In the genomic region with DNA sequence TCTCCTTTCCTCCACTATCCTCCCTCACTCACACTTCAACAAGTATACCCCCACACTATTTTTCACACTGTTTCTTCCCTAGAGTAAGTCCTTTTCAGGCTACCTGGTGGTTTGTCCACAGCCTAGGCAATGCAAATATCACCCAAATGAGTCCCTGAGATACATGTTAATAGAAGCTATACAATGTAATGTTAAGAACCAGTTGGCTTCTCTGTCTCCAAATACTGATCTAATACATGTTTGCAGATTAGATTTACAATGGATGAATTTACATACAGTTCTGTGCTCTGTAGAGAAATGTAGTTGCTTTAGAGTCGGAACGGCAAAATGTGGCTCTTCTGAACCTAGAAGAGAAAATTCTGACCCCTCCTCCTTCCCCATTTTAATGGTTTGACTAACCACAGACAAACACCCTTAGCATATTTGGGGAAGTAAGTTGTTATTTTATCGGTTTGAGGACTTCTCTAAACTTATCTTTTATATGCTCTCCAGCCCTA, we compare ENCODE assay signal across 9 cellular contexts.
DNase-seq lines count a peak whose midpoint lies in the region; ATAC-seq, FAIRE-seq and TF ChIP-seq lines count a peak whose summit lies in the region.
"Had no signal": no experiment of that assay in that cellular context is flagged by ENCODE, and none has a peak within 500 bp of the region (broad histone marks: within the 10 kb centered on the region; RNA-seq: fewer than 3 reads in every experiment).

No MANE protein-coding gene starts in this region.

- H3K9ac ChIP-seq in astrocyte (ENCODE audit: low read length) = no peak overlapping the region

- peaks cover 5% of the 10 kb centered on the region for H3K36me3 Mint-ChIP-seq in activated CD4-positive, alpha-beta T cell treated with anti-CD3 and anti-CD28 coated beads, Interleukin-2, amount 10 ng/mL, durations not matched to agents 24 days and 14 days (ENCODE audit: low read depth)
- H3K36me3 Mint-ChIP-seq in astrocyte (ENCODE audit: low read depth, unreplicated experiment) = no peaks in the 10 kb centered on the region
- peaks cover 19 to 25% of the 10 kb centered on the region in 2 donors for H3K36me3 Mint-ChIP-seq in stimulated activated naive B cell treated with anti-CD40 and anti-IgM and Interleukin-4, amounts not matched to agents 10 μg/mL and 1 μg/mL and 100 μg/mL, for 72 hours

- no peak overlapping the region for H3K4me3 ChIP-seq in astrocyte (ENCODE audit: insufficient read depth, low read depth, low read length)
- H3K4me3 ChIP-seq: A549 had no signal

- intact Hi-C loops in activated CD4-positive, alpha-beta T cell treated with anti-CD3 and anti-CD28 coated beads, Interleukin-2, amount 10 ng/mL, durations not matched to agents 24 days and 14 days (cut with micrococcal nuclease) = no loop called here

- no peaks in the 10 kb centered on the region for H3K79me2 ChIP-seq in astrocyte (ENCODE audit: insufficient read depth, low read length)

- no peak overlapping the region for H3K27ac ChIP-seq in astrocyte (ENCODE audit: low read depth, low read length)
- H3K27ac ChIP-seq: A549 had no signal

- no peaks in the 10 kb centered on the region for H3K4me1 ChIP-seq in astrocyte (ENCODE audit: insufficient read depth, low read length)

- no peaks in the 10 kb centered on the region for H3K27me3 ChIP-seq in astrocyte (ENCODE audit: insufficient read depth, low read length)

- H3K4me1 Mint-ChIP-seq in activated CD4-positive, alpha-beta T cell treated with anti-CD3 and anti-CD28 coated beads, Interleukin-2, amount 10 ng/mL, durations not matched to agents 24 days and 14 days = peaks cover 62% of the 10 kb centered on the region
- peaks cover 16% of the 10 kb centered on the region for H3K4me1 Mint-ChIP-seq in astrocyte (ENCODE audit: low read depth, unreplicated experiment)
- peaks cover 15 to 59% of the 10 kb centered on the region in 2 donors for H3K4me1 Mint-ChIP-seq in stimulated activated naive B cell treated with anti-CD40 and anti-IgM and Interleukin-4, amounts not matched to agents 10 μg/mL and 1 μg/mL and 100 μg/mL, for 72 hours

- H3K9me3 Mint-ChIP-seq in activated CD4-positive, alpha-beta T cell treated with anti-CD3 and anti-CD28 coated beads, Interleukin-2, amount 10 ng/mL, durations not matched to agents 24 days and 14 days = peaks cover 3% of the 10 kb centered on the region
- no peaks in the 10 kb centered on the region for H3K9me3 Mint-ChIP-seq in astrocyte (ENCODE audit: unreplicated experiment)
- H3K9me3 Mint-ChIP-seq in stimulated activated naive B cell treated with anti-CD40 and anti-IgM and Interleukin-4, amounts not matched to agents 10 μg/mL and 1 μg/mL and 100 μg/mL, for 72 hours = peaks cover 9 to 19% of the 10 kb centered on the region in 2 donors

- peak overlapping the region; percentile 88 for H3K4me3 Mint-ChIP-seq in activated CD4-positive, alpha-beta T cell treated with anti-CD3 and anti-CD28 coated beads, Interleukin-2, amount 10 ng/mL, durations not matched to agents 24 days and 14 days
- peak overlapping the region; percentile 4 for H3K4me3 Mint-ChIP-seq in astrocyte (ENCODE audit: unreplicated experiment)
- peak overlapping the region; percentile 88 to 90 for H3K4me3 Mint-ChIP-seq in stimulated activated naive B cell treated with anti-CD40 and anti-IgM and Interleukin-4, amounts not matched to agents 10 μg/mL and 1 μg/mL and 100 μg/mL, for 72 hours

- H2AFZ ChIP-seq in astrocyte (ENCODE audit: low read depth, low read length) = no peak overlapping the region

- H4K20me1 ChIP-seq in astrocyte (ENCODE audit: insufficient read depth, low read length) = no peaks in the 10 kb centered on the region

- H3K36me3 ChIP-seq in astrocyte (ENCODE audit: insufficient read depth, low read length) = no peaks in the 10 kb centered on the region

- peak overlapping the region; percentile 93 for H3K27ac Mint-ChIP-seq in activated CD4-positive, alpha-beta T cell treated with anti-CD3 and anti-CD28 coated beads, Interleukin-2, amount 10 ng/mL, durations not matched to agents 24 days and 14 days
- no peak overlapping the region for H3K27ac Mint-ChIP-seq in astrocyte (ENCODE audit: unreplicated experiment)
- peak overlapping the region; percentile 90 for H3K27ac Mint-ChIP-seq in stimulated activated naive B cell treated with anti-CD40 and anti-IgM and Interleukin-4, amounts not matched to agents 10 μg/mL and 1 μg/mL and 100 μg/mL, for 72 hours

- FAIRE-seq in astrocyte (lab: Jason Lieb, UNC) = peak; percentile 56

- no peaks in the 10 kb centered on the region for H3K9me3 ChIP-seq in astrocyte (ENCODE audit: insufficient read depth, low read depth, low read length)
- H3K9me3 ChIP-seq: A549 had no signal

- no peak overlapping the region for H3K4me2 ChIP-seq in astrocyte (ENCODE audit: low read length)

- H3K27me3 Mint-ChIP-seq in activated CD4-positive, alpha-beta T cell treated with anti-CD3 and anti-CD28 coated beads, Interleukin-2, amount 10 ng/mL, durations not matched to agents 24 days and 14 days = no peaks in the 10 kb centered on the region
- H3K27me3 Mint-ChIP-seq in astrocyte (ENCODE audit: low read depth, unreplicated experiment) = no peaks in the 10 kb centered on the region
- no peaks in the 10 kb centered on the region for H3K27me3 Mint-ChIP-seq in stimulated activated naive B cell treated with anti-CD40 and anti-IgM and Interleukin-4, amounts not matched to agents 10 μg/mL and 1 μg/mL and 100 μg/mL, for 72 hours

- ATAC-seq in HG03521 (IDR thresholded peaks at IDR 0.05; ENCODE audit: unreplicated experiment) = peak; percentile 37
- peak; percentile 77 to 78 for ATAC-seq in stimulated activated naive B cell treated with anti-CD40 and anti-IgM and Interleukin-4, amounts not matched to agents 10 μg/mL and 1 μg/mL and 100 μg/mL, for 72 hours (replicated peaks)
- ATAC-seq in HG03439 (IDR thresholded peaks at IDR 0.05; ENCODE audit: unreplicated experiment) = no peak
- ATAC-seq: A549 had no signal

- TF ChIP-seq CTCF in astrocyte (IDR thresholded peaks at IDR 0.05; ENCODE audit: insufficient read depth, low read depth, low read length) = no peak

- DNase-seq in activated CD4-positive, alpha-beta T cell treated with anti-CD3 and anti-CD28 coated beads, Interleukin-2, amount 10 ng/mL, durations not matched to agents 24 days and 14 days = peak; percentile 70
- no peak for DNase-seq in activated CD4-positive, alpha-beta T cell treated with anti-CD3 and anti-CD28 coated beads for 1 hour
- DNase-seq in astrocyte (ENCODE audit: low read depth) (no peak), globus pallidus (ENCODE audit: low spot score) (no peak), NCI-H146 treated with DMSO at 0.1 percent for 48 hours (lab: John Stamatoyannopoulos, UW; ENCODE audit: unreplicated experiment) (no peak)
- DNase-seq in stimulated activated naive B cell treated with anti-CD40 and anti-IgM and Interleukin-4, amounts not matched to agents 10 μg/mL and 1 μg/mL and 100 μg/mL, for 72 hours = no peak

Comparison
In these comparisons a context has a peak if more than half of its experiments do, and no peak if none do; other contexts are left out.
1. H3K4me3 Mint-ChIP-seq: peak in every context shown above with its lines; median percentile 89 in stimulated activated naive B cell treated with anti-CD40 and anti-IgM and Interleukin-4, amounts not matched to agents 10 μg/mL and 1 μg/mL and 100 μg/mL, for 72 hours; 88 in activated CD4-positive, alpha-beta T cell treated with anti-CD3 and anti-CD28 coated beads, Interleukin-2, amount 10 ng/mL, durations not matched to agents 24 days and 14 days; 4 in astrocyte.